In genomic region chr22:37892566-37893338, GRCh38 we compare ENCODE assay signal across 11 cellular contexts. TPM values are rescaled to one million over a fixed set of nuclear protein-coding genes. Genes with fewer than 3 reads are reported as not detected.
DNase-seq lines count a peak whose midpoint lies in the region; ATAC-seq, FAIRE-seq and TF ChIP-seq lines count a peak whose summit lies in the region.
"Had no signal": no experiment of that assay in that cellular context is flagged by ENCODE, and none has a peak within 500 bp of the region (broad histone marks: within the 10 kb centered on the region; RNA-seq: fewer than 3 reads in every experiment).

No MANE protein-coding gene starts in this region.

- H3K27me3 Mint-ChIP-seq in activated T-cell treated with anti-CD3 and anti-CD28 coated beads, Interleukin-2, amount 50 U/mL, for 24 hours = no peaks in the 10 kb centered on the region
- H3K27me3 Mint-ChIP-seq in naive thymus-derived CD8-positive, alpha-beta T cell = no peaks in the 10 kb centered on the region
- no peaks in the 10 kb centered on the region for H3K27me3 Mint-ChIP-seq in activated T-cell treated with anti-CD3 and anti-CD28 coated beads, Interleukin-2, amount 50 U/mL, for 72 hours (ENCODE audit: low read depth)
- H3K27me3 Mint-ChIP-seq: effector memory CD8-positive, alpha-beta T cell had no signal

- H3K36me3 ChIP-seq in transverse colon (peaks cover 0 to 12% (median 0%) of the 10 kb centered on the region in 4 donors), small intestine (ENCODE audit: control insufficient read depth in 2 of 2, insufficient read depth in 2 of 2, low read length in 2 of 2) (peaks cover 2 to 5% of the 10 kb centered on the region in 2 donors)

- H3K4me1 ChIP-seq in transverse colon (peaks cover 23 to 50% (median 37%) of the 10 kb centered on the region in 4 donors), small intestine (ENCODE audit: control insufficient read depth in 2 of 2, insufficient read depth in 1 of 2, low read depth in 1 of 2, low read length in 1 of 2) (peaks cover 0 to 7% of the 10 kb centered on the region in 2 donors)

- H3K9me3 Mint-ChIP-seq in activated T-cell treated with anti-CD3 and anti-CD28 coated beads, Interleukin-2, amount 50 U/mL, for 24 hours = no peaks in the 10 kb centered on the region
- no peaks in the 10 kb centered on the region for H3K9me3 Mint-ChIP-seq in naive thymus-derived CD8-positive, alpha-beta T cell
- no peaks in the 10 kb centered on the region for H3K9me3 Mint-ChIP-seq in activated T-cell treated with anti-CD3 and anti-CD28 coated beads, Interleukin-2, amount 50 U/mL, for 72 hours
- H3K9me3 Mint-ChIP-seq: effector memory CD8-positive, alpha-beta T cell had no signal

- TF ChIP-seq POLR2A in transverse colon (IDR thresholded peaks at IDR 0.05) = no peak

- no peak for ATAC-seq in naive thymus-derived CD8-positive, alpha-beta T cell
- no peak for ATAC-seq in activated T-cell treated with anti-CD3 and anti-CD28 coated beads, Interleukin-2, amount 50 U/mL, for 72 hours (replicated peaks in 1 of 2)
- ATAC-seq: effector memory CD8-positive, alpha-beta T cell had no signal

- 76% methylated on average over 7 of the region's 7 CpGs; no CpG with 5 or more reads in 1 of the 2 donors for WGBS in transverse colon (ENCODE audit: low coverage in 1 of 2), 2 donors
- 64 to 72% (median 65%) methylated on average over 7 of the region's 7 CpGs for WGBS in small intestine, 3 donors

- H3K4me3 Mint-ChIP-seq in activated T-cell treated with anti-CD3 and anti-CD28 coated beads, Interleukin-2, amount 50 U/mL, for 24 hours = no peak overlapping the region
- H3K4me3 Mint-ChIP-seq in naive thymus-derived CD8-positive, alpha-beta T cell = no peak overlapping the region
- H3K4me3 Mint-ChIP-seq in activated T-cell treated with anti-CD3 and anti-CD28 coated beads, Interleukin-2, amount 50 U/mL, for 72 hours = no peak overlapping the region
- H3K4me3 Mint-ChIP-seq: effector memory CD8-positive, alpha-beta T cell had no signal

- H3K4me3 ChIP-seq in transverse colon = no peak overlapping the region
- no peak overlapping the region for H3K4me3 ChIP-seq in small intestine (ENCODE audit: low read depth in 1 of 2, low read length in 2 of 2)

- H3K9me3 ChIP-seq in transverse colon = no peaks in the 10 kb centered on the region
- no peaks in the 10 kb centered on the region for H3K9me3 ChIP-seq in small intestine (ENCODE audit: control insufficient read depth, low read depth)

- TF ChIP-seq CTCF in transverse colon (IDR thresholded peaks at IDR 0.05) = no peak

- POLR2A ChIA-PET in naive thymus-derived CD8-positive, alpha-beta T cell (lab: Charles Lee) = interaction anchor here (1.4 to 2.6 kb wide), 2 partner anchors 13 to 85 kb away, joined by 3 to 13 read pairs; partner anchors contain the start of genes GCAT and MICALL1

- peaks cover 26% of the 10 kb centered on the region for H3K4me1 Mint-ChIP-seq in activated T-cell treated with anti-CD3 and anti-CD28 coated beads, Interleukin-2, amount 50 U/mL, for 24 hours (ENCODE audit: low read depth)
- peaks cover 15 to 34% (median 22%) of the 10 kb centered on the region in 4 donors for H3K4me1 Mint-ChIP-seq in naive thymus-derived CD8-positive, alpha-beta T cell
- H3K4me1 Mint-ChIP-seq in activated T-cell treated with anti-CD3 and anti-CD28 coated beads, Interleukin-2, amount 50 U/mL, for 72 hours (ENCODE audit: low read depth) = peaks cover 27% of the 10 kb centered on the region

- H3K27ac ChIP-seq in transverse colon (peak overlapping the region in 3 of 4 donors; percentile 53 to 79 (median 68)), small intestine (ENCODE audit: low read depth in 1 of 2, low read length in 1 of 2) (no peak overlapping the region)

- H3K27ac Mint-ChIP-seq in activated T-cell treated with anti-CD3 and anti-CD28 coated beads, Interleukin-2, amount 50 U/mL, for 24 hours = peak overlapping the region; percentile 80
- peak overlapping the region in 9 of 10 donors; percentile 41 to 91 (median 78) for H3K27ac Mint-ChIP-seq in naive thymus-derived CD8-positive, alpha-beta T cell
- H3K27ac Mint-ChIP-seq in activated T-cell treated with anti-CD3 and anti-CD28 coated beads, Interleukin-2, amount 50 U/mL, for 72 hours = no peak overlapping the region

- H3K27me3 ChIP-seq in transverse colon = no peaks in the 10 kb centered on the region
- no peaks in the 10 kb centered on the region for H3K27me3 ChIP-seq in small intestine (ENCODE audit: control insufficient read depth in 2 of 2, insufficient read depth in 2 of 2, low read length in 2 of 2)

- FAIRE-seq in small intestine (lab: Jason Lieb, UNC) = no peak

- H3K36me3 Mint-ChIP-seq in activated T-cell treated with anti-CD3 and anti-CD28 coated beads, Interleukin-2, amount 50 U/mL, for 24 hours (ENCODE audit: low read depth) = peaks cover 61% of the 10 kb centered on the region
- H3K36me3 Mint-ChIP-seq in naive thymus-derived CD8-positive, alpha-beta T cell = peaks cover 0 to 40% (median 11%) of the 10 kb centered on the region in 3 donors
- peaks cover 2 to 13% of the 10 kb centered on the region in 2 donors for H3K36me3 Mint-ChIP-seq in activated T-cell treated with anti-CD3 and anti-CD28 coated beads, Interleukin-2, amount 50 U/mL, for 72 hours (ENCODE audit: insufficient read depth in 2 of 2)

- no peak for DNase-seq in activated T-cell treated with anti-CD3 and anti-CD28 coated beads, Interleukin-2, amount 50 U/mL, for 24 hours
- DNase-seq in activated T-cell treated with anti-CD3 and anti-CD28 coated beads for 4 hours (no peak), fibroblast of peridontal ligament (ENCODE audit: extremely low read depth) (peak; percentile 49), transverse colon (no peak), NCI-H1694 (lab: John Stamatoyannopoulos, UW) (no peak), small intestine (no peak)
- DNase-seq in naive thymus-derived CD8-positive, alpha-beta T cell = no peak
- DNase-seq in activated T-cell treated with anti-CD3 and anti-CD28 coated beads, Interleukin-2, amount 50 U/mL, for 72 hours = no peak
- DNase-seq: effector memory CD8-positive, alpha-beta T cell; NCI-H510A; stimulated activated CD4-positive, alpha-beta T cell treated with anti-CD3 and anti-CD28 coated beads, Interleukin-4, amount 100 ng/mL, for 24 hours had no signal

- no peak for TF ChIP-seq EP300 in transverse colon (IDR thresholded peaks at IDR 0.05; ENCODE audit: low read depth)

- in situ Hi-C loops in transverse colon (cut with MboI; ENCODE audit: low pct_ligation_motif_present in 1 of 4, low pct_unique_long_range_greater_than_20kb in 1 of 4, low sequenced_read_pairs in 3 of 4) = no loop called here

- intact Hi-C loops in transverse colon (cut with DNase I; ENCODE audit: low total_unique reads) = loop anchor here (5.0 kb wide), 1 partner anchor 40 kb away; no protein-coding TSS in a partner anchor

RNA-seq across cellular contexts. Expression of gene MICALL1, which starts 13.3 kb away (rescaled TPM):
- 10 to 100 TPM; 26.3 to 28.5 TPM for total RNA-seq in naive thymus-derived CD8-positive, alpha-beta T cell
- 1 to 10 TPM; 1.3 to 4.7 (median 1.5) TPM for polyA plus RNA-seq in naive thymus-derived CD8-positive, alpha-beta T cell
- 10 to 100 TPM; 26.8 to 87.2 (median 37.3) TPM for total RNA-seq in transverse colon
- 10 to 100 TPM; 21.3 to 21.6 TPM for total RNA-seq in activated T-cell treated with anti-CD3 and anti-CD28 coated beads, Interleukin-2, amount 50 U/mL, for 72 hours
- 10 to 100 TPM in 2 of 3 donors, 1 to 10 TPM in 1; 8.4 to 16.4 (median 10.3) TPM for polyA plus RNA-seq in small intestine

RNA-seq across cellular contexts. Expression of gene EIF3L, which starts 43.5 kb away (rescaled TPM):
- total RNA-seq in naive thymus-derived CD8-positive, alpha-beta T cell = 100 to 1,000 TPM; 509 to 544 TPM
- polyA plus RNA-seq in naive thymus-derived CD8-positive, alpha-beta T cell = 100 to 1,000 TPM; 310 to 395 (median 322) TPM
- total RNA-seq in transverse colon = 100 to 1,000 TPM in 3 of 4 donors, 10 to 100 TPM in 1; 89.4 to 292 (median 217) TPM
- total RNA-seq in activated T-cell treated with anti-CD3 and anti-CD28 coated beads, Interleukin-2, amount 50 U/mL, for 72 hours = 100 to 1,000 TPM; 826 to 905 TPM
- polyA plus RNA-seq in small intestine = 100 to 1,000 TPM; 176 to 381 (median 266) TPM

RNA-seq across cellular contexts. Expression of gene ANKRD54, which starts 48.6 kb away (rescaled TPM):
- 10 to 100 TPM; 19.8 to 21.2 TPM for total RNA-seq in naive thymus-derived CD8-positive, alpha-beta T cell
- polyA plus RNA-seq in naive thymus-derived CD8-positive, alpha-beta T cell = 10 to 100 TPM in 2 of 3 donors, 1 to 10 TPM in 1; 8.2 to 16.1 (median 13.9) TPM
- 10 to 100 TPM; 12.7 to 86.8 (median 40.6) TPM for total RNA-seq in transverse colon
- 10 to 100 TPM; 22.8 to 28.2 TPM for total RNA-seq in activated T-cell treated with anti-CD3 and anti-CD28 coated beads, Interleukin-2, amount 50 U/mL, for 72 hours
- 10 to 100 TPM; 15.4 to 21.7 (median 19.6) TPM for polyA plus RNA-seq in small intestine

Comparison
In these comparisons a context has a peak if more than half of its experiments do, and no peak if none do; other contexts are left out.
1. H3K27ac ChIP-seq: peak in transverse colon (3 of 4); none in small intestine (0 of 2).